Comparison of ENCODE assay signal across 25 cellular contexts in genomic region chr4:44351069-44351468, GRCh38.
DNase-seq lines count a peak whose midpoint lies in the region; ATAC-seq and TF ChIP-seq lines count a peak whose summit lies in the region.
"Had no signal": no experiment of that assay in that cellular context is flagged by ENCODE, and none has a peak within 500 bp of the region (broad histone marks: within the 10 kb centered on the region; RNA-seq: fewer than 3 reads in every experiment).

No MANE protein-coding gene starts in this region.

- no peak for TF ChIP-seq CTCF in heart right ventricle (IDR thresholded peaks at IDR 0.05)

- TF ChIP-seq RAD21 in Ishikawa (IDR thresholded peaks at IDR 0.05; ENCODE audit: low read depth), result no peak

- 20 to 33% methylated on average over 3 of the region's 3 CpGs for WGBS in GM23248 (ENCODE audit: low coverage in 1 of 2, low lambda C conversion rate in 2 of 2, missing lambda C conversion rate in 2 of 2), 2 experiments
- 64 to 70% methylated on average over 3 of the region's 3 CpGs for WGBS in heart right ventricle, 2 donors

- in situ Hi-C loops in GM23248 (cut with MboI), result no loop called here

- no peaks in the 10 kb centered on the region for H4K20me1 ChIP-seq in GM23248 (ENCODE audit: insufficient read depth)

- no peak overlapping the region for H2AFZ ChIP-seq in GM23248

- H3F3A ChIP-seq in GM23248 (ENCODE audit: insufficient read depth), result no peaks in the 10 kb centered on the region

- H3K27ac ChIP-seq in GM23248, result no peak overlapping the region
- no peak overlapping the region for H3K27ac ChIP-seq in heart right ventricle

- no peaks in the 10 kb centered on the region for H3K9me2 ChIP-seq in GM23248 (ENCODE audit: insufficient read depth)

- intact Hi-C loops in heart right ventricle (cut with DNase I), result no loop called here

- H3K9me3 ChIP-seq in GM23248 (ENCODE audit: low read depth) (no peaks in the 10 kb centered on the region), heart right ventricle (peaks cover 0 to 2% (median 0%) of the 10 kb centered on the region in 11 donors)
- H3K9me3 ChIP-seq: BE2C had no signal

- no peaks in the 10 kb centered on the region for H3K79me2 ChIP-seq in GM23248 (ENCODE audit: insufficient read depth)

- no peaks in the 10 kb centered on the region for H3K27me3 ChIP-seq in GM23248 (replicated peaks; ENCODE audit: insufficient read depth)
- no peaks in the 10 kb centered on the region for H3K27me3 ChIP-seq in H7 (ENCODE audit: control insufficient read depth, insufficient read depth, low read length)
- H3K27me3 ChIP-seq in heart right ventricle, result no peaks in the 10 kb centered on the region
- H3K27me3 ChIP-seq: BE2C had no signal

- DNase-seq in GM23248, result peak; percentile 1
- peak; percentile 1 for DNase-seq in astrocyte of the hippocampus (ENCODE audit: low read depth, low spot score)
- peak; percentile 3 for DNase-seq in left kidney (ENCODE audit: low read depth, low spot score)
- no peak for DNase-seq in H7
- DNase-seq in NCI-H226, result no peak
- no peak for DNase-seq in heart right ventricle
- DNase-seq: ACHN, BE2C, Calu3, DMS79 treated with DMSO at 0.1 percent for 48 hours, GF-D8, H9, HFFc6, KG1, MM.1S, NCI-H1048, NCI-H1417, NCI-H1694 treated with DMSO at 0.1 percent for 48 hours, NCI-H2081, NCI-H2227 treated with DMSO at 0.1 percent for 48 hours, NCI-H510A, NCI-H69, T-cell had no signal

- H3K9ac ChIP-seq in GM23248, result no peak overlapping the region

- TF ChIP-seq EP300 in Ishikawa (IDR thresholded peaks at IDR 0.05; ENCODE audit: borderline replicate concordance), result no peak

- H3K36me3 ChIP-seq in GM23248 (ENCODE audit: low read depth) (no peaks in the 10 kb centered on the region), H7 (replicated peaks; ENCODE audit: control insufficient read depth, insufficient read depth, low read length) (no peaks in the 10 kb centered on the region), heart right ventricle (no peaks in the 10 kb centered on the region)
- H3K36me3 ChIP-seq: BE2C had no signal

- no peak overlapping the region for H3K4me2 ChIP-seq in GM23248 (ENCODE audit: unreplicated experiment)

- ATAC-seq in heart right ventricle, result no peak
- ATAC-seq: Panc1, T-cell had no signal

- H3K4me1 ChIP-seq in GM23248 (ENCODE audit: insufficient read depth) (no peaks in the 10 kb centered on the region), heart right ventricle (no peaks in the 10 kb centered on the region)
- H3K4me1 ChIP-seq: BE2C had no signal

- no peak overlapping the region for H3K4me3 ChIP-seq in GM23248
- H3K4me3 ChIP-seq in H7 (ENCODE audit: insufficient read depth, low read depth, low read length), result no peak overlapping the region
- H3K4me3 ChIP-seq in heart right ventricle, result no peak overlapping the region

TF ChIP-seq in Ishikawa, 13 proteins besides CTCF, POLR2A, EP300 and RAD21:
- TF ChIP-seq CEBPB (IDR thresholded peaks at IDR 0.05) (peak; percentile 70), TAF1 (IDR thresholded peaks at IDR 0.05; ENCODE audit: low read depth) (no peak), REST (IDR thresholded peaks at IDR 0.05; ENCODE audit: low read depth) (peak; percentile 87), TEAD4 (IDR thresholded peaks at IDR 0.05) (no peak), YY1 (IDR thresholded peaks at IDR 0.05; ENCODE audit: low read depth) (no peak)

Comparison
In these comparisons a context has a peak if more than half of its experiments do, and no peak if none do; other contexts are left out.
1. DNase-seq: peak in GM23248 (single experiment), astrocyte of the hippocampus (single experiment) and left kidney (single experiment); none in H7 (single experiment), NCI-H226 (single experiment) and heart right ventricle (0 of 2).